Comparison of ENCODE assay signal across 1 cellular context in the genomic region with DNA sequence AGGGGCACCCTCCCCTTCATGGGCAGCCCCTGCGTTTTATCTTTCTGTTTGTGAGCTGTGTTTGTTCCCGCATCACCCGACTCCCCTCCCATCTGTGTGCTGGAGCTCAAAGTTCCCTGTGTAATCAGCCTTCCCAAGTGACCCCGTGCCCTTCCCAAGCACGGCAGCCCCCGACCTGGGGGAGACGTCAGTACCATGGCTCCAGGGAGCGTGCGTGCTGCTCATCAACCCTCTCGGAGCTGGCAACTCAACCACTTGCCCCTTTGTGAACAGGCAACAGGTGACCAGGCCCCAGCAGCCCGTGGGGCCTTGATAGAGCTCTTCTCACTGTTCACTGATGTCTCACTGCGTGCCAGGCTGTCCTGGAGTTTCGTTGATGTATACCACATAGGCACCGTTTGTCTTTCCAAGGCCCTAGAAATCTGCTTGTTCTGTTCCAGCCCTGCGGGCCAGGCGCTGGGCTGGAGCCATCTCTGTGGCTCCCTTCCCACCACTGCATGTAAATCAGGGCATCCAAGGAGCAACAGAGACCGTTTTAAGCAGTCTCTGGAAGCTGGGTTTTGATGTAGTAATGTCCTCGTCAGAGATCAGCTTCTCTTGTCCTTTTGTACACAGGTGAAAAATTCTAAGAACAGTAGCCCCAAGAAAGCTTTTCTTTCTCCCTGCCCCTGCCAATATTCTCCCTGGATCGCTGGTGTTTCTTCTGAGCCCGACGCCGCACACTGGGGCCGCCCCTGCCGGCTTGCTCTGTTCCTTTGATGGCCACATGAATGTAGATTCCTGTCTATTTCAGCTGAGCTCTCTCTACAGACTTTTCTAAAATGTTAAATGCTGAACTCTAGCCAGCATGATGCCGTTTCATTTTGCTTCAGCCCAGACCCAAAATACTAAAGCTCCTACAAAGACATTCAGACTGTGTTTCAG.
TF ChIP-seq lines count a peak whose summit lies in the region.

No MANE protein-coding gene starts in this region.

TF ChIP-seq in HepG2, 621 proteins besides CTCF, POLR2A, EP300 and RAD21 (continued from another document and continues in another):
- TF ChIP-seq ZNF256 (CRISPR knock-in tag; conservative IDR thresholded peaks at IDR 0.05) (no peak), ZNF883 (CRISPR knock-in tag; IDR thresholded peaks at IDR 0.05; ENCODE audit: not compliant biosample characterization) (no peak), ZNF333 (CRISPR knock-in tag; IDR thresholded peaks at IDR 0.05; ENCODE audit: borderline replicate concordance) (no peak), HES4 (CRISPR knock-in tag; IDR thresholded peaks at IDR 0.05; ENCODE audit: borderline replicate concordance) (no peak), NR1H2 (CRISPR knock-in tag; IDR thresholded peaks at IDR 0.05; ENCODE audit: borderline replicate concordance, low read depth) (no peak), SRSF1 (optimal IDR thresholded peaks at IDR 0.05; ENCODE audit: low read depth, low read length) (peak; percentile 48), PHF21A (CRISPR knock-in tag; IDR thresholded peaks at IDR 0.05) (peak; percentile 30; the same call in 1 of the 2 replicates), KAT7 (CRISPR knock-in tag; IDR thresholded peaks at IDR 0.05; ENCODE audit: borderline replicate concordance) (no peak), NFKBIZ (CRISPR knock-in tag; IDR thresholded peaks at IDR 0.05) (no peak), HOXA7 (CRISPR knock-in tag; IDR thresholded peaks at IDR 0.05) (no peak), NR2F1 (CRISPR knock-in tag; IDR thresholded peaks at IDR 0.05) (peak; percentile 78 to 88), SNRNP70 (IDR thresholded peaks at IDR 0.05; ENCODE audit: low read depth, low read length) (no peak), MIER2 (CRISPR knock-in tag; IDR thresholded peaks at IDR 0.05) (no peak), ZNF496 (CRISPR knock-in tag; IDR thresholded peaks at IDR 0.05; ENCODE audit: insufficient replicate concordance) (no peak), ZNF792 (CRISPR knock-in tag; IDR thresholded peaks at IDR 0.05) (no peak), ZNF772 (CRISPR knock-in tag; IDR thresholded peaks at IDR 0.05) (peak; percentile 43; the same call in 1 of the 2 replicates), ZSCAN29 (CRISPR knock-in tag; conservative IDR thresholded peaks at IDR 0.05) (no peak), ZNF598 (CRISPR knock-in tag; IDR thresholded peaks at IDR 0.05; ENCODE audit: borderline replicate concordance) (no peak)
- TF ChIP-seq, protein P1, sequence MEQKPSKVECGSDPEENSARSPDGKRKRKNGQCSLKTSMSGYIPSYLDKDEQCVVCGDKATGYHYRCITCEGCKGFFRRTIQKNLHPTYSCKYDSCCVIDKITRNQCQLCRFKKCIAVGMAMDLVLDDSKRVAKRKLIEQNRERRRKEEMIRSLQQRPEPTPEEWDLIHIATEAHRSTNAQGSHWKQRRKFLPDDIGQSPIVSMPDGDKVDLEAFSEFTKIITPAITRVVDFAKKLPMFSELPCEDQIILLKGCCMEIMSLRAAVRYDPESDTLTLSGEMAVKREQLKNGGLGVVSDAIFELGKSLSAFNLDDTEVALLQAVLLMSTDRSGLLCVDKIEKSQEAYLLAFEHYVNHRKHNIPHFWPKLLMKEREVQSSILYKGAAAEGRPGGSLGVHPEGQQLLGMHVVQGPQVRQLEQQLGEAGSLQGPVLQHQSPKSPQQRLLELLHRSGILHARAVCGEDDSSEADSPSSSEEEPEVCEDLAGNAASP (CRISPR knock-in tag; IDR thresholded peaks at IDR 0.05; ENCODE audit: borderline replicate concordance), result 0 out of 2 replicates have a peak, but pooled peaks have one; percentile 18
- TF ChIP-seq, protein P2, sequence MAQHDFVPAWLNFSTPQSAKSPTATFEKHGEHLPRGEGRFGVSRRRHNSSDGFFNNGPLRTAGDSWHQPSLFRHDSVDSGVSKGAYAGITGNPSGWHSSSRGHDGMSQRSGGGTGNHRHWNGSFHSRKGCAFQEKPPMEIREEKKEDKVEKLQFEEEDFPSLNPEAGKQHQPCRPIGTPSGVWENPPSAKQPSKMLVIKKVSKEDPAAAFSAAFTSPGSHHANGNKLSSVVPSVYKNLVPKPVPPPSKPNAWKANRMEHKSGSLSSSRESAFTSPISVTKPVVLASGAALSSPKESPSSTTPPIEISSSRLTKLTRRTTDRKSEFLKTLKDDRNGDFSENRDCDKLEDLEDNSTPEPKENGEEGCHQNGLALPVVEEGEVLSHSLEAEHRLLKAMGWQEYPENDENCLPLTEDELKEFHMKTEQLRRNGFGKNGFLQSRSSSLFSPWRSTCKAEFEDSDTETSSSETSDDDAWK (CRISPR knock-in tag; IDR thresholded peaks at IDR 0.05), result no peak
- TF ChIP-seq, protein P3, sequence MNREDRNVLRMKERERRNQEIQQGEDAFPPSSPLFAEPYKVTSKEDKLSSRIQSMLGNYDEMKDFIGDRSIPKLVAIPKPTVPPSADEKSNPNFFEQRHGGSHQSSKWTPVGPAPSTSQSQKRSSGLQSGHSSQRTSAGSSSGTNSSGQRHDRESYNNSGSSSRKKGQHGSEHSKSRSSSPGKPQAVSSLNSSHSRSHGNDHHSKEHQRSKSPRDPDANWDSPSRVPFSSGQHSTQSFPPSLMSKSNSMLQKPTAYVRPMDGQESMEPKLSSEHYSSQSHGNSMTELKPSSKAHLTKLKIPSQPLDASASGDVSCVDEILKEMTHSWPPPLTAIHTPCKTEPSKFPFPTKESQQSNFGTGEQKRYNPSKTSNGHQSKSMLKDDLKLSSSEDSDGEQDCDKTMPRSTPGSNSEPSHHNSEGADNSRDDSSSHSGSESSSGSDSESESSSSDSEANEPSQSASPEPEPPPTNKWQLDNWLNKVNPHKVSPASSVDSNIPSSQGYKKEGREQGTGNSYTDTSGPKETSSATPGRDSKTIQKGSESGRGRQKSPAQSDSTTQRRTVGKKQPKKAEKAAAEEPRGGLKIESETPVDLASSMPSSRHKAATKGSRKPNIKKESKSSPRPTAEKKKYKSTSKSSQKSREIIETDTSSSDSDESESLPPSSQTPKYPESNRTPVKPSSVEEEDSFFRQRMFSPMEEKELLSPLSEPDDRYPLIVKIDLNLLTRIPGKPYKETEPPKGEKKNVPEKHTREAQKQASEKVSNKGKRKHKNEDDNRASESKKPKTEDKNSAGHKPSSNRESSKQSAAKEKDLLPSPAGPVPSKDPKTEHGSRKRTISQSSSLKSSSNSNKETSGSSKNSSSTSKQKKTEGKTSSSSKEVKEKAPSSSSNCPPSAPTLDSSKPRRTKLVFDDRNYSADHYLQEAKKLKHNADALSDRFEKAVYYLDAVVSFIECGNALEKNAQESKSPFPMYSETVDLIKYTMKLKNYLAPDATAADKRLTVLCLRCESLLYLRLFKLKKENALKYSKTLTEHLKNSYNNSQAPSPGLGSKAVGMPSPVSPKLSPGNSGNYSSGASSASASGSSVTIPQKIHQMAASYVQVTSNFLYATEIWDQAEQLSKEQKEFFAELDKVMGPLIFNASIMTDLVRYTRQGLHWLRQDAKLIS (CRISPR knock-in tag; IDR thresholded peaks at IDR 0.05), result no peak
- TF ChIP-seq, protein P4, sequence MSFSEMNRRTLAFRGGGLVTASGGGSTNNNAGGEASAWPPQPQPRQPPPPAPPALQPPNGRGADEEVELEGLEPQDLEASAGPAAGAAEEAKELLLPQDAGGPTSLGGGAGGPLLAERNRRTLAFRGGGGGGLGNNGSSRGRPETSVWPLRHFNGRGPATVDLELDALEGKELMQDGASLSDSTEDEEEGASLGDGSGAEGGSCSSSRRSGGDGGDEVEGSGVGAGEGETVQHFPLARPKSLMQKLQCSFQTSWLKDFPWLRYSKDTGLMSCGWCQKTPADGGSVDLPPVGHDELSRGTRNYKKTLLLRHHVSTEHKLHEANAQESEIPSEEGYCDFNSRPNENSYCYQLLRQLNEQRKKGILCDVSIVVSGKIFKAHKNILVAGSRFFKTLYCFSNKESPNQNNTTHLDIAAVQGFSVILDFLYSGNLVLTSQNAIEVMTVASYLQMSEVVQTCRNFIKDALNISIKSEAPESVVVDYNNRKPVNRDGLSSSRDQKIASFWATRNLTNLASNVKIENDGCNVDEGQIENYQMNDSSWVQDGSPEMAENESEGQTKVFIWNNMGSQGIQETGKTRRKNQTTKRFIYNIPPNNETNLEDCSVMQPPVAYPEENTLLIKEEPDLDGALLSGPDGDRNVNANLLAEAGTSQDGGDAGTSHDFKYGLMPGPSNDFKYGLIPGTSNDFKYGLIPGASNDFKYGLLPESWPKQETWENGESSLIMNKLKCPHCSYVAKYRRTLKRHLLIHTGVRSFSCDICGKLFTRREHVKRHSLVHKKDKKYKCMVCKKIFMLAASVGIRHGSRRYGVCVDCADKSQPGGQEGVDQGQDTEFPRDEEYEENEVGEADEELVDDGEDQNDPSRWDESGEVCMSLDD (CRISPR knock-in tag; IDR thresholded peaks at IDR 0.05; ENCODE audit: borderline replicate concordance), result no peak
- TF ChIP-seq, protein P5, sequence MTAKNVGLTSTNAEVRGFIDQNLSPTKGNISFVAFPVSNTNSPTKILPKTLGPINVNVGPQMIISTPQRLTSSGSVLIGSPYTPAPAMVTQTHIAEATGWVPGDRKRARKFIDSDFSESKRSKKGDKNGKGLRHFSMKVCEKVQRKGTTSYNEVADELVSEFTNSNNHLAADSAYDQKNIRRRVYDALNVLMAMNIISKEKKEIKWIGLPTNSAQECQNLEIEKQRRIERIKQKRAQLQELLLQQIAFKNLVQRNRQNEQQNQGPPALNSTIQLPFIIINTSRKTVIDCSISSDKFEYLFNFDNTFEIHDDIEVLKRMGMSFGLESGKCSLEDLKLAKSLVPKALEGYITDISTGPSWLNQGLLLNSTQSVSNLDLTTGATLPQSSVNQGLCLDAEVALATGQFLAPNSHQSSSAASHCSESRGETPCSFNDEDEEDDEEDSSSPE (CRISPR knock-in tag; IDR thresholded peaks at IDR 0.05), result no peak
- TF ChIP-seq, protein P6, sequence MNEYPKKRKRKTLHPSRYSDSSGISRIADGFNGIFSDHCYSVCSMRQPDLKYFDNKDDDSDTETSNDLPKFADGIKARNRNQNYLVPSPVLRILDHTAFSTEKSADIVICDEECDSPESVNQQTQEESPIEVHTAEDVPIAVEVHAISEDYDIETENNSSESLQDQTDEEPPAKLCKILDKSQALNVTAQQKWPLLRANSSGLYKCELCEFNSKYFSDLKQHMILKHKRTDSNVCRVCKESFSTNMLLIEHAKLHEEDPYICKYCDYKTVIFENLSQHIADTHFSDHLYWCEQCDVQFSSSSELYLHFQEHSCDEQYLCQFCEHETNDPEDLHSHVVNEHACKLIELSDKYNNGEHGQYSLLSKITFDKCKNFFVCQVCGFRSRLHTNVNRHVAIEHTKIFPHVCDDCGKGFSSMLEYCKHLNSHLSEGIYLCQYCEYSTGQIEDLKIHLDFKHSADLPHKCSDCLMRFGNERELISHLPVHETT (CRISPR knock-in tag; conservative IDR thresholded peaks at IDR 0.05), result no peak
- TF ChIP-seq, protein P7, sequence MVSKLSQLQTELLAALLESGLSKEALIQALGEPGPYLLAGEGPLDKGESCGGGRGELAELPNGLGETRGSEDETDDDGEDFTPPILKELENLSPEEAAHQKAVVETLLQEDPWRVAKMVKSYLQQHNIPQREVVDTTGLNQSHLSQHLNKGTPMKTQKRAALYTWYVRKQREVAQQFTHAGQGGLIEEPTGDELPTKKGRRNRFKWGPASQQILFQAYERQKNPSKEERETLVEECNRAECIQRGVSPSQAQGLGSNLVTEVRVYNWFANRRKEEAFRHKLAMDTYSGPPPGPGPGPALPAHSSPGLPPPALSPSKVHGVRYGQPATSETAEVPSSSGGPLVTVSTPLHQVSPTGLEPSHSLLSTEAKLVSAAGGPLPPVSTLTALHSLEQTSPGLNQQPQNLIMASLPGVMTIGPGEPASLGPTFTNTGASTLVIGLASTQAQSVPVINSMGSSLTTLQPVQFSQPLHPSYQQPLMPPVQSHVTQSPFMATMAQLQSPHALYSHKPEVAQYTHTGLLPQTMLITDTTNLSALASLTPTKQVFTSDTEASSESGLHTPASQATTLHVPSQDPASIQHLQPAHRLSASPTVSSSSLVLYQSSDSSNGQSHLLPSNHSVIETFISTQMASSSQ (IDR thresholded peaks at IDR 0.05; ENCODE audit: low read depth), result no peak
- TF ChIP-seq, protein P7 (CRISPR knock-in tag; IDR thresholded peaks at IDR 0.05; ENCODE audit: borderline replicate concordance), result 0 out of 2 replicates have a peak, but pooled peaks have one; percentile 56
- TF ChIP-seq, protein P8, sequence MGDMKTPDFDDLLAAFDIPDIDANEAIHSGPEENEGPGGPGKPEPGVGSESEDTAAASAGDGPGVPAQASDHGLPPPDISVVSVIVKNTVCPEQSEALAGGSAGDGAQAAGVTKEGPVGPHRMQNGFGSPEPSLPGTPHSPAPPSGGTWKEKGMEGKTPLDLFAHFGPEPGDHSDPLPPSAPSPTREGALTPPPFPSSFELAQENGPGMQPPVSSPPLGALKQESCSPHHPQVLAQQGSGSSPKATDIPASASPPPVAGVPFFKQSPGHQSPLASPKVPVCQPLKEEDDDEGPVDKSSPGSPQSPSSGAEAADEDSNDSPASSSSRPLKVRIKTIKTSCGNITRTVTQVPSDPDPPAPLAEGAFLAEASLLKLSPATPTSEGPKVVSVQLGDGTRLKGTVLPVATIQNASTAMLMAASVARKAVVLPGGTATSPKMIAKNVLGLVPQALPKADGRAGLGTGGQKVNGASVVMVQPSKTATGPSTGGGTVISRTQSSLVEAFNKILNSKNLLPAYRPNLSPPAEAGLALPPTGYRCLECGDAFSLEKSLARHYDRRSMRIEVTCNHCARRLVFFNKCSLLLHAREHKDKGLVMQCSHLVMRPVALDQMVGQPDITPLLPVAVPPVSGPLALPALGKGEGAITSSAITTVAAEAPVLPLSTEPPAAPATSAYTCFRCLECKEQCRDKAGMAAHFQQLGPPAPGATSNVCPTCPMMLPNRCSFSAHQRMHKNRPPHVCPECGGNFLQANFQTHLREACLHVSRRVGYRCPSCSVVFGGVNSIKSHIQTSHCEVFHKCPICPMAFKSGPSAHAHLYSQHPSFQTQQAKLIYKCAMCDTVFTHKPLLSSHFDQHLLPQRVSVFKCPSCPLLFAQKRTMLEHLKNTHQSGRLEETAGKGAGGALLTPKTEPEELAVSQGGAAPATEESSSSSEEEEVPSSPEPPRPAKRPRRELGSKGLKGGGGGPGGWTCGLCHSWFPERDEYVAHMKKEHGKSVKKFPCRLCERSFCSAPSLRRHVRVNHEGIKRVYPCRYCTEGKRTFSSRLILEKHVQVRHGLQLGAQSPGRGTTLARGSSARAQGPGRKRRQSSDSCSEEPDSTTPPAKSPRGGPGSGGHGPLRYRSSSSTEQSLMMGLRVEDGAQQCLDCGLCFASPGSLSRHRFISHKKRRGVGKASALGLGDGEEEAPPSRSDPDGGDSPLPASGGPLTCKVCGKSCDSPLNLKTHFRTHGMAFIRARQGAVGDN (CRISPR knock-in tag; IDR thresholded peaks at IDR 0.05), result peak; percentile 82
- TF ChIP-seq, protein P9, sequence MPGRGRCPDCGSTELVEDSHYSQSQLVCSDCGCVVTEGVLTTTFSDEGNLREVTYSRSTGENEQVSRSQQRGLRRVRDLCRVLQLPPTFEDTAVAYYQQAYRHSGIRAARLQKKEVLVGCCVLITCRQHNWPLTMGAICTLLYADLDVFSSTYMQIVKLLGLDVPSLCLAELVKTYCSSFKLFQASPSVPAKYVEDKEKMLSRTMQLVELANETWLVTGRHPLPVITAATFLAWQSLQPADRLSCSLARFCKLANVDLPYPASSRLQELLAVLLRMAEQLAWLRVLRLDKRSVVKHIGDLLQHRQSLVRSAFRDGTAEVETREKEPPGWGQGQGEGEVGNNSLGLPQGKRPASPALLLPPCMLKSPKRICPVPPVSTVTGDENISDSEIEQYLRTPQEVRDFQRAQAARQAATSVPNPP (CRISPR knock-in tag; IDR thresholded peaks at IDR 0.05), result no peak
